23 cellular contexts compared by ENCODE assay signal in genomic region chr1:154733621-154734020, GRCh38.
"Had no signal": no experiment of that assay in that cellular context is flagged by ENCODE, and none has a peak within 500 bp of the region (broad histone marks: within the 10 kb centered on the region; RNA-seq: fewer than 3 reads in every experiment).

No MANE protein-coding gene starts in this region.

- H2AFZ ChIP-seq: hepatocyte had no signal

- H3K4me1 ChIP-seq: pancreas, right lobe of liver had no signal

- H3K9me3 ChIP-seq: left lung, pancreas, right lobe of liver, thoracic aorta, upper lobe of right lung had no signal

- ATAC-seq: activated CD4-positive, CD25-positive, alpha-beta regulatory T cell treated with anti-CD3 and anti-CD28 coated beads, Interleukin-2, amount 50 U/mL, for 24 hours; esophagus mucosa; left lung; pancreas; right lobe of liver; SK-N-SH treated with all-trans-retinoic acid at 6 μM for 48 hours; stimulated activated naive B cell treated with anti-CD40 and anti-IgM and Interleukin-4, amounts not matched to agents 10 μg/mL and 1 μg/mL and 100 μg/mL, for 72 hours; upper lobe of right lung had no signal

- H3K27ac Mint-ChIP-seq: activated CD4-positive, alpha-beta memory T cell treated with anti-CD3 and anti-CD28 coated beads, Interleukin-2, amount 10 ng/mL, durations not matched to agents 7 days and 5 days; activated naive CD8-positive, alpha-beta T cell treated with anti-CD3 and anti-CD28 coated beads, Interleukin-2, amount 10 ng/mL, durations not matched to agents 7 days and 5 days; activated T-helper 1 cell treated with anti-CD3 and anti-CD28 coated beads, Interleukin-12 subunit alpha, Interleukin-12 subunit beta, Interleukin-2, Interleukin-4 antibody, amounts not matched to agents 30 ng/mL and 10 ng/mL and 1 ng/mL, durations not matched to agents 14 hours and 24 hours and 36 hours; immature natural killer cell; nephron; stimulated activated naive B cell treated with anti-CD40 and anti-IgM and Interleukin-4, amounts not matched to agents 10 μg/mL and 1 μg/mL and 100 μg/mL, for 72 hours had no signal

- H3K4me2 ChIP-seq: hepatocyte had no signal

- H3K36me3 Mint-ChIP-seq: activated naive CD8-positive, alpha-beta T cell treated with anti-CD3 and anti-CD28 coated beads, Interleukin-2, amount 10 ng/mL, durations not matched to agents 7 days and 5 days; immature natural killer cell; stimulated activated naive B cell treated with anti-CD40 and anti-IgM and Interleukin-4, amounts not matched to agents 10 μg/mL and 1 μg/mL and 100 μg/mL, for 72 hours had no signal

- DNase-seq: activated CD4-positive, alpha-beta memory T cell treated with anti-CD3 and anti-CD28 coated beads, Interleukin-2, amount 10 ng/mL, durations not matched to agents 7 days and 5 days; activated CD4-positive, alpha-beta T cell treated with anti-CD3 and anti-CD28 coated beads, Interleukin-2, amount 10 ng/mL, durations not matched to agents 24 days and 14 days; activated naive CD4-positive, alpha-beta T cell treated with Interleukin-2 at 50 U/mL for 16 hours; effector CD8-positive, alpha-beta T cell; foreskin melanocyte; immature natural killer cell; left lung; midbrain; pancreas; right lobe of liver; small intestine; stimulated activated naive B cell treated with anti-CD40 and anti-IgM and Interleukin-4, amounts not matched to agents 10 μg/mL and 1 μg/mL and 100 μg/mL, for 72 hours; upper lobe of right lung had no signal

- H3K27ac ChIP-seq: hepatocyte, left lung, pancreas, right lobe of liver, thoracic aorta, upper lobe of right lung, VCaP had no signal

- H3K4me1 Mint-ChIP-seq: immature natural killer cell had no signal

- H3K36me3 ChIP-seq: left lung, pancreas, right lobe of liver, thoracic aorta, upper lobe of right lung had no signal

- H3K27me3 ChIP-seq: left lung, pancreas, right lobe of liver, upper lobe of right lung had no signal

- H3K9me3 Mint-ChIP-seq: activated CD4-positive, alpha-beta memory T cell treated with anti-CD3 and anti-CD28 coated beads, Interleukin-2, amount 10 ng/mL, durations not matched to agents 7 days and 5 days; activated CD4-positive, alpha-beta T cell treated with anti-CD3 and anti-CD28 coated beads, Interleukin-2, amount 10 ng/mL, durations not matched to agents 24 days and 14 days; activated naive CD8-positive, alpha-beta T cell treated with anti-CD3 and anti-CD28 coated beads, Interleukin-2, amount 10 ng/mL, durations not matched to agents 7 days and 5 days; activated T-helper 1 cell treated with anti-CD3 and anti-CD28 coated beads, Interleukin-12 subunit alpha, Interleukin-12 subunit beta, Interleukin-2, Interleukin-4 antibody, amounts not matched to agents 30 ng/mL and 10 ng/mL and 1 ng/mL, durations not matched to agents 14 hours and 24 hours and 36 hours; immature natural killer cell; stimulated activated naive B cell treated with anti-CD40 and anti-IgM and Interleukin-4, amounts not matched to agents 10 μg/mL and 1 μg/mL and 100 μg/mL, for 72 hours had no signal

- H3K4me3 ChIP-seq: hepatocyte, left lung, lung, pancreas, right lobe of liver, thoracic aorta, upper lobe of right lung had no signal

- H3K4me3 Mint-ChIP-seq: activated CD4-positive, alpha-beta memory T cell treated with anti-CD3 and anti-CD28 coated beads, Interleukin-2, amount 10 ng/mL, durations not matched to agents 7 days and 5 days; activated CD4-positive, alpha-beta T cell treated with anti-CD3 and anti-CD28 coated beads, Interleukin-2, amount 10 ng/mL, durations not matched to agents 24 days and 14 days; activated naive CD8-positive, alpha-beta T cell treated with anti-CD3 and anti-CD28 coated beads, Interleukin-2, amount 10 ng/mL, durations not matched to agents 7 days and 5 days; activated T-helper 1 cell treated with anti-CD3 and anti-CD28 coated beads, Interleukin-12 subunit alpha, Interleukin-12 subunit beta, Interleukin-2, Interleukin-4 antibody, amounts not matched to agents 30 ng/mL and 10 ng/mL and 1 ng/mL, durations not matched to agents 14 hours and 24 hours and 36 hours; immature natural killer cell; nephron; stimulated activated naive B cell treated with anti-CD40 and anti-IgM and Interleukin-4, amounts not matched to agents 10 μg/mL and 1 μg/mL and 100 μg/mL, for 72 hours had no signal
